Comparison of ENCODE assay signal across 24 cellular contexts in the genomic region with DNA sequence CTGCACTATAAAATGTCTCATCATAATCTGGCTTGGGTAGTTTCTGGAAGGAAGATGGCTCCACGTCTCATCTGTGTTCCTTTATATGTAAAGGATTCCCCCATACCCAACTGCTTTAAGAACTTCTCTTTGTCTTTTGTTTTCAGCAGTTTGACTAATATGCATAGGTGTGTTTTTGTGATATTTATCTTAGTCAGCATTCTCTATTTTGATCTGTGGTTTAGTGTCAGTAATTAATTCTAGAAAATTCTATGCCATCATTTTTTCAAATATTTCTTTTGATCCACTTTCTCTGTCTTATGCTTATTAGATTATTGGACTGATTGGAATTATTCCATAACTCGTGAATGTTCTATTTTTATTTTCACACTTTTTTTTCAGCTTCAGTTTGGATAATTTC.
"Had no signal": no experiment of that assay in that cellular context is flagged by ENCODE, and none has a peak within 500 bp of the region (broad histone marks: within the 10 kb centered on the region; RNA-seq: fewer than 3 reads in every experiment).

No MANE protein-coding gene starts in this region.

- H3K36me3 ChIP-seq: esophagus squamous epithelium, gastroesophageal sphincter, heart left ventricle, lower lobe of right lung had no signal

- DNase-seq: effector CD8-positive, alpha-beta T cell; effector memory CD8-positive, alpha-beta T cell; endodermal cell; erythroblast; esophagus squamous epithelium; foreskin fibroblast; heart left ventricle; hypothalamus; immature natural killer cell; islet precursor cell; kidney; kidney glomerular epithelial cell; left colon; left ventricle myocardium superior; lower lobe of right lung; mesenchymal stem cell; mucosa of descending colon; naive B cell had no signal

- ATAC-seq: effector memory CD8-positive, alpha-beta T cell; esophagus mucosa; gastroesophageal sphincter; heart left ventricle; left colon; left lobe of liver; left ventricle myocardium superior; lower lobe of right lung; mucosa of descending colon had no signal

- H2AFZ ChIP-seq: hepatocyte had no signal

- H3K4me3 ChIP-seq: coronary artery, esophagus squamous epithelium, gastroesophageal sphincter, heart left ventricle, hepatocyte, lower lobe of right lung, mucosa of descending colon had no signal

- H3K4me2 ChIP-seq: hepatocyte had no signal

- H3K4me1 ChIP-seq: esophagus squamous epithelium, gastroesophageal sphincter, heart left ventricle, lower lobe of right lung had no signal

- H3K79me2 ChIP-seq: hepatocyte had no signal

- H3K27me3 ChIP-seq: esophagus squamous epithelium, gastroesophageal sphincter, heart left ventricle, hepatocyte had no signal

- H3K27ac ChIP-seq: coronary artery, epithelial cell of prostate, esophagus squamous epithelium, gastroesophageal sphincter, heart left ventricle, hepatocyte, lower lobe of right lung had no signal
